Comparison of ENCODE assay signal across 11 cellular contexts in genomic region chr18:8800041-8800441, GRCh38.
A peak's percentile ranks its signal among the peaks of the same experiment; 100 is the strongest.
DNase-seq lines count a peak whose midpoint lies in the region; FAIRE-seq and TF ChIP-seq lines count a peak whose summit lies in the region.
"Had no signal": no experiment of that assay in that cellular context is flagged by ENCODE, and none has a peak within 500 bp of the region (broad histone marks: within the 10 kb centered on the region; RNA-seq: fewer than 3 reads in every experiment).

No MANE protein-coding gene starts in this region.

- H3K9me1 ChIP-seq in keratinocyte (ENCODE audit: control insufficient read depth, extremely low read depth, insufficient read depth, low read length) = peaks cover 3% of the 10 kb centered on the region

- H3K4me3 ChIP-seq in keratinocyte (ENCODE audit: control insufficient read depth in 2 of 3, extremely low read depth in 1 of 3, insufficient read depth in 2 of 3, low read depth in 1 of 3, low read length in 3 of 3) (peak overlapping the region in 2 of 3 experiments; percentile 30 to 41), stomach (no peak overlapping the region)

- peak overlapping the region; percentile 80 for H3K27ac ChIP-seq in keratinocyte (ENCODE audit: control insufficient read depth, insufficient read depth, low read length)
- H3K27ac ChIP-seq in stomach = peak overlapping the region; percentile 9 to 89 (median 75)

- FAIRE-seq in keratinocyte (lab: Jason Lieb, UNC) = no peak

- dilution Hi-C loops in keratinocyte (cut with MboI; ENCODE audit: extremely low pct_ligation_motif_present, low sequenced_read_pairs) = no loop called here

- H3K4me2 ChIP-seq in keratinocyte (ENCODE audit: control insufficient read depth, extremely low read depth, insufficient read depth, low read depth, low read length) = peak overlapping the region; percentile 83

- intact Hi-C loops in stomach (cut with DNase I; ENCODE audit: low total_unique reads) = no loop called here
- intact Hi-C loops in posterior vena cava (cut with DNase I) = no loop called here

- no peaks in the 10 kb centered on the region for H4K20me1 ChIP-seq in keratinocyte (ENCODE audit: control insufficient read depth, extremely low read depth, insufficient read depth, low read length)

- H3K79me2 ChIP-seq in keratinocyte (ENCODE audit: control insufficient read depth, insufficient read depth, low read length) = no peaks in the 10 kb centered on the region

- no peak for TF ChIP-seq POLR2A in stomach (IDR thresholded peaks at IDR 0.05)

- peak overlapping the region; percentile 4 for H2AFZ ChIP-seq in keratinocyte (ENCODE audit: control insufficient read depth, low read length)

- peaks cover 45% of the 10 kb centered on the region for H3K4me1 ChIP-seq in keratinocyte (ENCODE audit: control insufficient read depth, extremely low read depth, insufficient read depth, low read length)
- H3K4me1 ChIP-seq in stomach = peaks cover 13 to 80% (median 40%) of the 10 kb centered on the region in 4 donors

- DNase-seq in H4 (ENCODE audit: low spot score) (peak; percentile 22), amniotic epithelial cell (ENCODE audit: low read depth) (peak; percentile 89), keratinocyte (ENCODE audit: low read depth, low spot score) (no peak), stomach (no peak), posterior vena cava (ENCODE audit: low spot score) (no peak), HT-29 (ENCODE audit: low spot score) (no peak), ecto neural progenitor cell (ENCODE audit: low spot score) (no peak)
- no peak for DNase-seq in NK-92 treated with Interleukin-12 subunit alpha and Interleukin-12 subunit beta, amount 100 ng/mL, for 24 hours (lab: John Stamatoyannopoulos, UW)
- DNase-seq: DND-41, NCI-H187, SIG-M5 had no signal

- peak; percentile 67 for TF ChIP-seq EP300 in stomach (IDR thresholded peaks at IDR 0.05)

- TF ChIP-seq CTCF in keratinocyte (optimal IDR thresholded peaks at IDR 0.05 in 1 of 3, IDR thresholded peaks at IDR 0.05 in 1 of 3, conservative IDR thresholded peaks at IDR 0.05 in 1 of 3; ENCODE audit: extremely low read depth in 1 of 3, insufficient read depth in 2 of 3, low read length in 3 of 3) (no peak), stomach (IDR thresholded peaks at IDR 0.05) (no peak)

- no peaks in the 10 kb centered on the region for H3K27me3 ChIP-seq in keratinocyte (ENCODE audit: control insufficient read depth, extremely low read depth, insufficient read depth, low read length)
- H3K27me3 ChIP-seq in stomach = no peaks in the 10 kb centered on the region

- H3K36me3 ChIP-seq in keratinocyte (ENCODE audit: control insufficient read depth in 2 of 2, extremely low read depth in 1 of 2, insufficient read depth in 2 of 2, low read length in 2 of 2) = peaks cover 5 to 35% of the 10 kb centered on the region in 2 experiments
- H3K36me3 ChIP-seq in stomach = peaks cover 0 to 18% (median 0%) of the 10 kb centered on the region in 4 donors

- WGBS in stomach, 5 donors = 66 to 79% (median 76%) methylated on average over 16 of the region's 16 CpGs

- peak overlapping the region; percentile 72 for H3K9ac ChIP-seq in keratinocyte (ENCODE audit: control insufficient read depth, extremely low read depth, insufficient read depth, low read length)

- H3K9me3 ChIP-seq in keratinocyte (ENCODE audit: control insufficient read depth, low read depth, low read length) (no peaks in the 10 kb centered on the region), stomach (no peaks in the 10 kb centered on the region)

Comparison
In these comparisons a context has a peak if more than half of its experiments do, and no peak if none do; other contexts are left out.
1. DNase-seq: peak in H4 (single experiment) and amniotic epithelial cell (single experiment); none in keratinocyte (single experiment), stomach (single experiment), posterior vena cava (single experiment), HT-29 (single experiment), NK-92 treated with Interleukin-12 subunit alpha and Interleukin-12 subunit beta, amount 100 ng/mL, for 24 hours (single experiment) and ecto neural progenitor cell (single experiment).
2. H3K4me3 ChIP-seq: peak in keratinocyte (2 of 3); none in stomach (0 of 4).